ENCODE assay signal across 16 cellular contexts in genomic region chr11:107370390-107370789, GRCh38.
DNase-seq lines count a peak whose midpoint lies in the region; ATAC-seq, FAIRE-seq and TF ChIP-seq lines count a peak whose summit lies in the region.
"Had no signal": no experiment of that assay in that cellular context is flagged by ENCODE, and none has a peak within 500 bp of the region (broad histone marks: within the 10 kb centered on the region; RNA-seq: fewer than 3 reads in every experiment).

No MANE protein-coding gene starts in this region.

- H3K4me1 Mint-ChIP-seq in GM23338, result no peaks in the 10 kb centered on the region; the same call in 2 of the 3 replicates

- dilution Hi-C loops in endothelial cell of umbilical vein (cut with MboI; ENCODE audit: extremely low pct_ligation_motif_present, low sequenced_read_pairs), result no loop called here

- no peak for TF ChIP-seq POLR2A in endothelial cell of umbilical vein (IDR thresholded peaks at IDR 0.05; ENCODE audit: low read depth, low read length)

- CTCF ChIA-PET in endothelial cell of umbilical vein (lab: Charles Lee), result no interaction called here

- ATAC-seq in HG03432 (IDR thresholded peaks at IDR 0.05; ENCODE audit: unreplicated experiment) (peak; percentile 50), HG02884 (IDR thresholded peaks at IDR 0.05; ENCODE audit: unreplicated experiment) (no peak), GM23338 (no peak)

- in situ Hi-C loops in Caki2 (cut with HindIII; ENCODE audit: low pct_unique_long_range_greater_than_20kb, low sequenced_read_pairs), result no loop called here

- H4K20me1 ChIP-seq in endothelial cell of umbilical vein (replicated peaks; ENCODE audit: control insufficient read depth, extremely low read depth, insufficient read depth, low read length) (no peaks in the 10 kb centered on the region), GM23338 (replicated peaks; ENCODE audit: insufficient read depth) (no peaks in the 10 kb centered on the region)

- H3K4me3 Mint-ChIP-seq in GM23338, result no peak overlapping the region
- H3K4me3 Mint-ChIP-seq: central memory CD8-positive, alpha-beta T cell had no signal

- H3K9me3 ChIP-seq in endothelial cell of umbilical vein (replicated peaks; ENCODE audit: control insufficient read depth, insufficient read depth, low read length), result no peaks in the 10 kb centered on the region
- H3K9me3 ChIP-seq: left ventricle myocardium inferior, testis had no signal

- H3K27me3 ChIP-seq in endothelial cell of umbilical vein (ENCODE audit: control insufficient read depth in 2 of 2, insufficient read depth in 2 of 2, low read length in 2 of 2) (no peaks in the 10 kb centered on the region), GM23338 (ENCODE audit: insufficient read depth) (no peaks in the 10 kb centered on the region)
- H3K27me3 ChIP-seq: testis had no signal

- no peaks in the 10 kb centered on the region for H3F3A ChIP-seq in GM23338 (replicated peaks; ENCODE audit: low read depth)

- H2AFZ ChIP-seq in endothelial cell of umbilical vein (ENCODE audit: low read depth, low read length), result no peak overlapping the region
- no peak overlapping the region for H2AFZ ChIP-seq in GM23338

- H3K4me3 ChIP-seq in endothelial cell of umbilical vein (replicated peaks in 1 of 3; ENCODE audit: insufficient read depth in 1 of 3, low read depth in 1 of 3, low read length in 3 of 3) (no peak overlapping the region), GM23338 (no peak overlapping the region)
- H3K4me3 ChIP-seq: left ventricle myocardium inferior, testis had no signal

- H3K27ac Mint-ChIP-seq in GM23338, result no peak overlapping the region
- H3K27ac Mint-ChIP-seq: activated naive CD4-positive, alpha-beta T cell treated with anti-CD3 and anti-CD28 coated beads, Interleukin-2, amount 50 U/mL, for 72 hours had no signal

- H3K79me2 ChIP-seq in endothelial cell of umbilical vein (ENCODE audit: control insufficient read depth, insufficient read depth, low read length) (no peaks in the 10 kb centered on the region), GM23338 (replicated peaks; ENCODE audit: insufficient read depth) (peaks cover 4% of the 10 kb centered on the region; the same call in 1 of the 2 replicates)

- peaks cover 17% of the 10 kb centered on the region for H3K36me3 Mint-ChIP-seq in GM23338 (ENCODE audit: low read depth)

- TF ChIP-seq CTCF in endothelial cell of umbilical vein (IDR thresholded peaks at IDR 0.05; ENCODE audit: extremely low read depth in 1 of 2, insufficient read depth in 1 of 2, low read depth in 1 of 2, low read length in 2 of 2) (no peak), GM23338 (conservative IDR thresholded peaks at IDR 0.05; ENCODE audit: low read depth in 2 of 2) (no peak)

- no peak overlapping the region for H3K27ac ChIP-seq in endothelial cell of umbilical vein (ENCODE audit: insufficient read depth, low read depth, low read length)
- no peak overlapping the region for H3K27ac ChIP-seq in GM23338 (ENCODE audit: low read depth)
- H3K27ac ChIP-seq: left ventricle myocardium inferior, testis had no signal

- H3K9me3 Mint-ChIP-seq in GM23338, result peaks cover 8% of the 10 kb centered on the region
- H3K9me3 Mint-ChIP-seq: central memory CD8-positive, alpha-beta T cell had no signal

- peak; percentile 18 for DNase-seq in Caki2 (ENCODE audit: low read depth)
- DNase-seq in endothelial cell of umbilical vein (ENCODE audit: low read depth, low spot score), result peak; percentile 26
- peak; percentile 3 for DNase-seq in pulmonary artery endothelial cell (ENCODE audit: low read depth, low spot score)
- no peak for DNase-seq in GM23338 (ENCODE audit: low spot score)
- no peak for DNase-seq in Kasumi-1 (lab: John Stamatoyannopoulos, UW)
- DNase-seq: activated CD4-positive, CD25-positive, alpha-beta regulatory T cell treated with anti-CD3 and anti-CD28 coated beads, Interleukin-2, amount 50 U/mL, for 72 hours; activated CD8-positive, alpha-beta memory T cell treated with anti-CD3 and anti-CD28 coated beads, Interleukin-2, amount 50 U/mL, for 48 hours; left ventricle myocardium inferior; NCI-H2107; NCI-H82; T-helper 1 cell; testis had no signal

- intact Hi-C loops in endothelial cell of umbilical vein (cut with micrococcal nuclease), result no loop called here

- H3K36me3 ChIP-seq in endothelial cell of umbilical vein (ENCODE audit: control insufficient read depth in 2 of 2, extremely low read depth in 1 of 2, insufficient read depth in 2 of 2, low read length in 2 of 2) (no peaks in the 10 kb centered on the region), GM23338 (ENCODE audit: insufficient read depth) (no peaks in the 10 kb centered on the region)
- H3K36me3 ChIP-seq: left ventricle myocardium inferior had no signal

- no peaks in the 10 kb centered on the region for H3K9me1 ChIP-seq in endothelial cell of umbilical vein (replicated peaks; ENCODE audit: control insufficient read depth, extremely low read depth, insufficient read depth, low read length)

- no peak overlapping the region for H3K4me2 ChIP-seq in endothelial cell of umbilical vein (ENCODE audit: insufficient read depth, low read length)
- no peak overlapping the region for H3K4me2 ChIP-seq in GM23338

- no peaks in the 10 kb centered on the region for H3K27me3 Mint-ChIP-seq in GM23338 (ENCODE audit: insufficient read depth, low read depth, poor library complexity)
- H3K27me3 Mint-ChIP-seq: central memory CD8-positive, alpha-beta T cell had no signal

- FAIRE-seq in endothelial cell of umbilical vein (lab: Jason Lieb, UNC), result peak; percentile 52

- H3K9me2 ChIP-seq in GM23338 (ENCODE audit: insufficient read depth), result no peaks in the 10 kb centered on the region

- POLR2A ChIA-PET in endothelial cell of umbilical vein (lab: Charles Lee), result no interaction called here

- no peak overlapping the region for H3K9ac ChIP-seq in endothelial cell of umbilical vein (replicated peaks; ENCODE audit: extremely low read depth, insufficient read depth, low read length)

- BruUV-seq in endothelial cell of umbilical vein (replicated peaks; lab: Mats Ljungman, UMichigan), result no TSS peak

- peaks cover 3% of the 10 kb centered on the region for H3K4me1 ChIP-seq in endothelial cell of umbilical vein (ENCODE audit: control insufficient read depth, extremely low read depth, insufficient read depth, low read length)
- H3K4me1 ChIP-seq in GM23338 (ENCODE audit: insufficient read depth), result no peaks in the 10 kb centered on the region
- H3K4me1 ChIP-seq: left ventricle myocardium inferior, testis had no signal

TF ChIP-seq in endothelial cell of umbilical vein, 7 proteins besides CTCF, POLR2A, EP300 and RAD21:
- no peak for TF ChIP-seq JUN (IDR thresholded peaks at IDR 0.05; ENCODE audit: borderline replicate concordance, insufficient read depth, insufficient read length, low read depth)
- TF ChIP-seq FOS (IDR thresholded peaks at IDR 0.05; ENCODE audit: borderline replicate concordance, insufficient read depth, low read length), result peak; percentile 19

TF ChIP-seq in GM23338, 12 proteins besides CTCF, POLR2A, EP300 and RAD21 (continues in another document):
- TF ChIP-seq POLR2AphosphoS5 (IDR thresholded peaks at IDR 0.05; ENCODE audit: low read depth) (no peak), REST (IDR thresholded peaks at IDR 0.05; ENCODE audit: unreplicated experiment) (no peak)

Comparison
In these comparisons a context has a peak if more than half of its experiments do, and no peak if none do; other contexts are left out.
1. DNase-seq: peak in Caki2 (single experiment), endothelial cell of umbilical vein (single experiment) and pulmonary artery endothelial cell (single experiment); none in GM23338 (single experiment) and Kasumi-1 (0 of 2).